In the genomic region with DNA sequence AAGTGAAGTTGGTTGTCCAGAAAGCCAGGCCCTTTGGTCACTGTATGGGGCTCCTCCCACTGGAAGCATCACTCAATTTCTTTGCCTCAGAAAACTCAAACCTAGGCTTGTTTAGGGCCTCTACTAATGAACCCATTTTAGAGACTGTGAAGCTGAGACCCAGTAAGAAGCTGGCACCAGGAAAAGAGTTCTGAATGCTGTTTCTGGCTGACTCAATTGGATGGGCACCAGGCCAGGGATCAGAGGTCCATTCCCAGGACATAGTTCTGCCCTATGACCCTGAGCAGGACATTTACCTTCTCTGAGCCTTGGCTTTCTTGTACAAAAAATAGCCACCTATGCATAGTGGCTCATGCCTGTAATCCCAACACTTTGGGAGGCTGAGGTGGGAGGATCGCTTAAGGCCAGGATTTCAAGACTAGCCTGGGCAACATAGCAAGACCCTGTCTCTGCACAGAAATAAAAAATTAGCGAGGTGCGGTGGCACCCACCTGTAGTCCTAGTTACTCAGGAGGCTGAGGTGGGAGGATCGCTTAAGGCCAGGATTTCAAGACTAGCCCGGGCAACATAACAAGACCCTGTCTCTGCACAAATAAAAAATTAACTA, we compare ENCODE assay signal across 23 cellular contexts. TPM values are rescaled to one million over a fixed set of nuclear protein-coding genes. Genes with fewer than 3 reads are reported as not detected.
A peak's percentile ranks its signal among the peaks of the same experiment; 100 is the strongest.
DNase-seq lines count a peak whose midpoint lies in the region; ATAC-seq, FAIRE-seq and TF ChIP-seq lines count a peak whose summit lies in the region.
"Had no signal": no experiment of that assay in that cellular context is flagged by ENCODE, and none has a peak within 500 bp of the region (broad histone marks: within the 10 kb centered on the region; RNA-seq: fewer than 3 reads in every experiment).

No MANE protein-coding gene starts in this region.

- TF ChIP-seq CTCF in A549 (IDR thresholded peaks at IDR 0.05) (no peak), HEK293 (tag by site-specific recombination; IDR thresholded peaks at IDR 0.05) (no peak), H1 (IDR thresholded peaks at IDR 0.05; ENCODE audit: control extremely low read depth in 1 of 3, insufficient read depth in 1 of 3, low read depth in 1 of 3, low read length in 3 of 3) (no peak), right lobe of liver (IDR thresholded peaks at IDR 0.05) (no peak)

- no peaks in the 10 kb centered on the region for H3K79me2 ChIP-seq in H1 (ENCODE audit: control insufficient read depth in 1 of 2, insufficient read depth in 2 of 2, low read length in 2 of 2)

- H3K27me3 ChIP-seq in H1 (replicated peaks in 1 of 4; ENCODE audit: control insufficient read depth in 3 of 4, extremely low read depth in 1 of 4, insufficient read depth in 3 of 4, low read length in 3 of 4) (no peaks in the 10 kb centered on the region), right lobe of liver (no peaks in the 10 kb centered on the region)

- H2AFZ ChIP-seq in H1 (ENCODE audit: low read length) = no peak overlapping the region
- H2AFZ ChIP-seq: GM23248 had no signal

- H3K14ac ChIP-seq in H1 (ENCODE audit: insufficient read length) = no peak overlapping the region

- H3K18ac ChIP-seq in H1 (ENCODE audit: extremely low read depth, low read length) = no peak overlapping the region

- TF ChIP-seq RAD21 in A549 (conservative IDR thresholded peaks at IDR 0.05 in 1 of 2, IDR thresholded peaks at IDR 0.05 in 1 of 2) (no peak), H1 (IDR thresholded peaks at IDR 0.05 in 1 of 2, conservative IDR thresholded peaks at IDR 0.05 in 1 of 2; ENCODE audit: low read depth in 2 of 2, low read length in 2 of 2) (no peak)

- DNase-seq in A549 (ENCODE audit: low read depth in 1 of 2, low spot score in 1 of 2) (no peak), H1 (ENCODE audit: low read depth in 1 of 2, low spot score in 2 of 2) (no peak), right lobe of liver (no peak), GDM1 (lab: John Stamatoyannopoulos, UW) (no peak), T1000 (lab: John Stamatoyannopoulos, UW) (no peak), GM19239 (ENCODE audit: insufficient read length, low spot score) (no peak)
- DNase-seq: ACHN; AML-193; Caco-2; CD4-positive, alpha-beta T cell; GM23248; HCEC 1CT; HFFc6; IMR-90; Karpas-422; KBM-7 had no signal

- no peak overlapping the region for H2BK20ac ChIP-seq in H1 (ENCODE audit: low read length)

- H3K4me2 ChIP-seq in A549 = no peak overlapping the region
- no peak overlapping the region for H3K4me2 ChIP-seq in H1 (ENCODE audit: insufficient read depth in 1 of 2, low read depth in 2 of 2, low read length in 2 of 2)

- no peaks in the 10 kb centered on the region for H3K23me2 ChIP-seq in H1 (ENCODE audit: low read depth, low read length)

- no peaks in the 10 kb centered on the region for H3K4me1 ChIP-seq in A549
- no peaks in the 10 kb centered on the region for H3K4me1 ChIP-seq in HEK293 (ENCODE audit: control insufficient read depth, insufficient read depth, low read length)
- peaks cover 0 to 4% (median 0%) of the 10 kb centered on the region in 4 experiments; a peak in 1 of 7 replicates for H3K4me1 ChIP-seq in H1 (replicated peaks in 1 of 4; ENCODE audit: control insufficient read depth in 3 of 4, insufficient read depth in 4 of 4, low read length in 3 of 4)
- H3K4me1 ChIP-seq in right lobe of liver = no peaks in the 10 kb centered on the region
- H3K4me1 ChIP-seq: Caco-2 had no signal

- H4K91ac ChIP-seq in H1 (replicated peaks; ENCODE audit: insufficient read length, low read length) = no peak overlapping the region

- H2AK5ac ChIP-seq in H1 (ENCODE audit: low read depth, low read length) = no peak overlapping the region

- H3K4me3 ChIP-seq in A549 (no peak overlapping the region), HEK293 (ENCODE audit: low read depth, low read length) (no peak overlapping the region), H1 (ENCODE audit: extremely low read depth in 1 of 4, insufficient read depth in 2 of 4, low read depth in 3 of 4, low read length in 4 of 4) (no peak overlapping the region), right lobe of liver (no peak overlapping the region)
- H3K4me3 ChIP-seq: GM23248 had no signal

- H2BK12ac ChIP-seq in H1 (ENCODE audit: low read depth, low read length) = no peak overlapping the region

- no peak overlapping the region for H4K8ac ChIP-seq in H1 (ENCODE audit: extremely low read depth, insufficient read depth, low read length)

- POLR2A ChIA-PET in A549 (lab: Yijun Ruan, JAX) = no interaction called here
- POLR2A ChIA-PET in HEK293 (lab: Yijun Ruan, JAX) = no interaction called here
- POLR2A ChIA-PET in H1 (lab: Charles Lee; ENCODE audit: partially characterized antibody) = interaction anchor here (0.7 to 0.8 kb wide), 2 partner anchors 27 to 67 kb away, joined by 3 read pairs; no protein-coding TSS in a partner anchor

- TF ChIP-seq POLR2A in A549 (IDR thresholded peaks at IDR 0.05; ENCODE audit: low read length) = no peak
- TF ChIP-seq POLR2A in H1 (IDR thresholded peaks at IDR 0.05; ENCODE audit: control extremely low read depth in 1 of 2, low read depth in 2 of 2, low read length in 2 of 2) = no peak
- no peak for TF ChIP-seq POLR2A in right lobe of liver (IDR thresholded peaks at IDR 0.05)

- no peak overlapping the region for H2BK15ac ChIP-seq in H1 (ENCODE audit: low read length)

- H4K5ac ChIP-seq in H1 (ENCODE audit: insufficient read length, low read depth, low read length) = no peak overlapping the region

- H3K27ac ChIP-seq in A549 (no peak overlapping the region), HEK293 (ENCODE audit: extremely low read depth, low read depth, low read length) (no peak overlapping the region), H1 (ENCODE audit: low read depth, low read length) (no peak overlapping the region), right lobe of liver (no peak overlapping the region)
- H3K27ac ChIP-seq: C4-2B, GM23248, HL-60 had no signal

- H3K36me3 ChIP-seq in HEK293 (ENCODE audit: control insufficient read depth in 2 of 2, insufficient read depth in 1 of 2, low read length in 2 of 2) (peaks cover 10 to 46% of the 10 kb centered on the region in 2 experiments; a peak in 2 of 3 replicates), H1 (ENCODE audit: control insufficient read depth in 2 of 4, insufficient read depth in 4 of 4, low read length in 3 of 4) (peaks cover 4 to 29% (median 18%) of the 10 kb centered on the region in 4 experiments), right lobe of liver (peaks cover 0 to 11% (median 6%) of the 10 kb centered on the region in 4 donors)

- no peak overlapping the region for H3K4ac ChIP-seq in H1 (replicated peaks; ENCODE audit: insufficient read length, low read depth, low read length)

- TF ChIP-seq EP300 in A549 (IDR thresholded peaks at IDR 0.05) (no peak), H1 (IDR thresholded peaks at IDR 0.05; ENCODE audit: borderline replicate concordance in 1 of 2, low read depth in 2 of 2, low read length in 2 of 2) (no peak)

- peaks cover 0 to 9% of the 10 kb centered on the region in 2 experiments for H4K20me1 ChIP-seq in H1 (replicated peaks in 1 of 2; ENCODE audit: control insufficient read depth in 1 of 2, insufficient read depth in 2 of 2, low read length in 2 of 2)

- WGBS in A549 (ENCODE audit: missing lambda C conversion rate) = 86% methylated on average over 5 of the region's 5 CpGs
- WGBS in H1 (ENCODE audit: extremely low coverage in 1 of 2, insufficient coverage in 1 of 2, insufficient read length in 1 of 2, insufficient replicate concordance in 2 of 2, low coverage in 1 of 2, low lambda C conversion rate in 2 of 2, missing lambda C conversion rate in 1 of 2), 2 experiments = 69% methylated on average over 5 of the region's 5 CpGs; no CpG with 5 or more reads in 1 of the 2 experiments
- WGBS in right lobe of liver (ENCODE audit: insufficient coverage, low coverage, low lambda C conversion rate, missing lambda C conversion rate) = 89% methylated on average over 4 of the region's 5 CpGs

- intact Hi-C loops in right lobe of liver (cut with DNase I) = no loop called here

- H2BK5ac ChIP-seq in H1 (ENCODE audit: low read depth, low read length) = no peak overlapping the region

- ATAC-seq in A549 = no peak
- ATAC-seq in right lobe of liver = peak in 3 of 4 donors; percentile 34 to 70 (median 52)
- ATAC-seq in HG03469 (IDR thresholded peaks at IDR 0.05; ENCODE audit: unreplicated experiment) = no peak

- H3K56ac ChIP-seq in H1 (replicated peaks; ENCODE audit: insufficient read length, low read depth, low read length) = no peak overlapping the region

- H3K9me3 ChIP-seq in A549 (no peaks in the 10 kb centered on the region), HEK293 (ENCODE audit: control insufficient read depth, insufficient read depth, low read depth, low read length) (no peaks in the 10 kb centered on the region), H1 (ENCODE audit: insufficient read depth in 2 of 2, low read depth in 1 of 2, low read length in 1 of 2) (no peaks in the 10 kb centered on the region), right lobe of liver (no peaks in the 10 kb centered on the region)
- H3K9me3 ChIP-seq: Caco-2 had no signal

- FAIRE-seq in A549 (lab: Jason Lieb, UNC) (no peak), H1 (lab: Jason Lieb, UNC) (no peak), GM19239 (lab: Jason Lieb, UNC) (no peak)
- FAIRE-seq: D721Med, G401.6, H54 had no signal

- no peak overlapping the region for H2BK120ac ChIP-seq in H1 (replicated peaks; ENCODE audit: low read depth, low read length)

- CTCF ChIA-PET in A549 (lab: Yijun Ruan, JAX) = interaction anchor here (0.9 to 4.2 kb wide), 2 partner anchors 10 to 79 kb away, joined by 4 to 20 read pairs; no protein-coding TSS in a partner anchor
- CTCF ChIA-PET in HEK293 (lab: Yijun Ruan, JAX) = interaction anchor here (3.0 to 3.1 kb wide), 2 partner anchors 10 to 15 kb away, joined by 12 to 27 read pairs; no protein-coding TSS in a partner anchor
- CTCF ChIA-PET in H1 (lab: Charles Lee; ENCODE audit: partially characterized antibody) = interaction anchor here (1.3 to 14.7 kb wide), 7 partner anchors 14 to 159 kb away, joined by 4 to 187 read pairs (median 16); a partner anchor contains a TSS

- no peak overlapping the region for H3K9ac ChIP-seq in H1 (replicated peaks in 1 of 4; ENCODE audit: extremely low read depth in 1 of 4, low read depth in 3 of 4, low read length in 3 of 4)
- H3K9ac ChIP-seq: GM23248 had no signal

- H3K79me1 ChIP-seq in H1 (ENCODE audit: low read depth, low read length) = no peaks in the 10 kb centered on the region

- H3K23ac ChIP-seq in H1 (ENCODE audit: insufficient read length) = no peak overlapping the region

RNA-seq across cellular contexts. Expression of a gene that starts 30.6 kb away (rescaled TPM):
- polyA plus RNA-seq in A549 (2011; rRNA removed) (24.8 and 32.8 TPM in 2 replicates), A549 (2017; fragmentation: RNase III; extraction: RNeasy Plus Mini Kit Qiagen cat#74134 plus additional on column Dnase treatment) (23.6 to 31.0 TPM (median 30.3 TPM) in 3 replicates), H1 (2011; rRNA removed) (158 and 190 TPM in 2 replicates)
- 29.6 and 41.4 TPM in 2 replicates for polyA plus RNA-seq in A549 (2012; cell fraction: cytosol; rRNA removed)
- 45.3 and 60.4 TPM in 2 replicates for polyA plus RNA-seq in A549 (2012; cell fraction: nucleus; rRNA removed)
- polyA minus RNA-seq in A549 (2011; rRNA and poly(A)+ RNA removed) = 19.3 and 25.6 TPM in 2 replicates
- 152 and 156 TPM in 2 replicates for total RNA-seq in H1 (2021; fragmentation: NEBNext Ultra II Directional; extraction: Animal tissue kit (Norgen Biotek cat#: 25700))
- polyA plus RNA-seq in H1 (2011; cell fraction: cytosol; rRNA removed) = 79.5 TPM
- polyA plus RNA-seq in H1 (2011; cell fraction: nucleus; rRNA removed) = 197 TPM
- 143 to 200 TPM (median 177 TPM) in 4 replicates for polyA plus RNA-seq in H1 (2012, experiment 1 of 2)
- polyA plus RNA-seq in H1 (2012, experiment 2 of 2) = 186 TPM
- polyA plus RNA-seq in H1 (2013, experiment 1 of 2) = 290 TPM
- polyA plus RNA-seq in H1 (2013, experiment 2 of 2) = 333 TPM
- polyA minus RNA-seq in H1 (2011; rRNA and poly(A)+ RNA removed) = 116 and 197 TPM in 2 replicates
- 102 TPM for polyA minus RNA-seq in H1 (2011; cell fraction: cytosol; rRNA and poly(A)+ RNA removed)
- polyA minus RNA-seq in H1 (2011; cell fraction: nucleus; rRNA and poly(A)+ RNA removed) = 79.9 TPM
- 10 to 100 TPM; 18.8 to 56.5 (median 23.8) TPM for total RNA-seq in right lobe of liver
- total RNA-seq: CD4-positive, alpha-beta T cell had no signal

RNA-seq across cellular contexts. Expression of a gene that starts 38.4 kb away (rescaled TPM):
- polyA plus RNA-seq in A549 (2011; rRNA removed) (0.48 and 0.54 TPM in 2 replicates), A549 (2017; fragmentation: RNase III; extraction: RNeasy Plus Mini Kit Qiagen cat#74134 plus additional on column Dnase treatment) (0.84 to 1.9 TPM (median 1.1 TPM) in 3 replicates), H1 (2011; rRNA removed) (7.2 and 11.6 TPM in 2 replicates)
- polyA plus RNA-seq in A549 (2012; cell fraction: cytosol; rRNA removed) = 1.7 and 2.4 TPM in 2 replicates
- 2.2 and 2.3 TPM in 2 replicates for polyA plus RNA-seq in A549 (2012; cell fraction: nucleus; rRNA removed)
- 0.45 and 0.78 TPM in 2 replicates for polyA minus RNA-seq in A549 (2011; rRNA and poly(A)+ RNA removed)
- 10.2 and 13.1 TPM in 2 replicates for total RNA-seq in H1 (2021; fragmentation: NEBNext Ultra II Directional; extraction: Animal tissue kit (Norgen Biotek cat#: 25700))
- polyA plus RNA-seq in H1 (2011; cell fraction: cytosol; rRNA removed) = 12.0 TPM
- polyA plus RNA-seq in H1 (2011; cell fraction: nucleus; rRNA removed) = 50.9 TPM
- 4.2 to 8.2 TPM (median 6.5 TPM) in 4 replicates for polyA plus RNA-seq in H1 (2012, experiment 1 of 2)
- 4.0 TPM for polyA plus RNA-seq in H1 (2012, experiment 2 of 2)
- polyA plus RNA-seq in H1 (2013, experiment 1 of 2) = 6.3 TPM
- 6.0 TPM for polyA plus RNA-seq in H1 (2013, experiment 2 of 2)
- 2.1 and 2.9 TPM in 2 replicates for polyA minus RNA-seq in H1 (2011; rRNA and poly(A)+ RNA removed)
- 3.2 TPM for polyA minus RNA-seq in H1 (2011; cell fraction: cytosol; rRNA and poly(A)+ RNA removed)
- polyA minus RNA-seq in H1 (2011; cell fraction: nucleus; rRNA and poly(A)+ RNA removed) = 2.9 TPM
- total RNA-seq in right lobe of liver = under 1 TPM; 0.25 to 0.68 (median 0.32) TPM
- total RNA-seq: CD4-positive, alpha-beta T cell had no signal

Comparison
In these comparisons a context has a peak if more than half of its experiments do, and no peak if none do; other contexts are left out.
1. ATAC-seq: peak in right lobe of liver (3 of 4); none in A549 (0 of 2) and HG03469 (single experiment).